In the genomic region with DNA sequence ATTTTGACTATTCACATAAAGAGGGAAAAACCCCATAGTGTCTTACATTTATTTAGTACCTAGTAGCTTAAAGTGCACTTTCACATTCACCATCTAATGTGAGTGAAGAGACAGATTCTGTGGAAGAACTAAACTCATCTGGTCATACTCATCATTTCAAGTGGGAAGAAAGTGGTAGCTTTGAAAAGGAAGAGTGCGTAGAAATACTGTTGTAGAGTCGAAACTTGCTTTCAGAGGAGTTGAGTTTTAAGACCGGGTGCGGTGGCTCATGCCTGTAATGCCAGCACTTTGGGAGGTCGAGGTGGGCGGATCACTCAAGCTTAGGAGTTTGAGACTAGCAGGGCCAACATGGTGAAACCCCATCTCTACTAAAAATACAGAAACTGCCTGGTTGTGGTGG, we compare ENCODE assay signal across 14 cellular contexts.
"Had no signal": no experiment of that assay in that cellular context is flagged by ENCODE, and none has a peak within 500 bp of the region (broad histone marks: within the 10 kb centered on the region; RNA-seq: fewer than 3 reads in every experiment).

No MANE protein-coding gene starts in this region.

- H3K27ac Mint-ChIP-seq: brain; dendritic cell treated with granulocyte-macrophage colony-stimulating factor and Interleukin-4, amounts not matched to agents 40 ng/mL and 50 ng/mL, for 4 days; memory B cell; natural killer cell had no signal

- DNase-seq: activated CD4-positive, alpha-beta T cell treated with anti-CD3 and anti-CD28 coated beads for 4 hours; activated gamma-delta T cell treated with Interleukin-2 at 50 U/mL for 16 hours; amniotic stem cell; kidney; left ventricle myocardium inferior; natural killer cell; posterior cingulate gyrus; right cardiac atrium; stomach; T1000 had no signal

- H3K4me1 Mint-ChIP-seq: natural killer cell had no signal

- H3K36me3 Mint-ChIP-seq: natural killer cell had no signal

- H3K27me3 Mint-ChIP-seq: brain; dendritic cell treated with granulocyte-macrophage colony-stimulating factor and Interleukin-4, amounts not matched to agents 40 ng/mL and 50 ng/mL, for 4 days; memory B cell had no signal

- H3K9me3 Mint-ChIP-seq: brain; dendritic cell treated with granulocyte-macrophage colony-stimulating factor and Interleukin-4, amounts not matched to agents 40 ng/mL and 50 ng/mL, for 4 days; memory B cell; natural killer cell had no signal

- H3K4me3 Mint-ChIP-seq: brain; dendritic cell treated with granulocyte-macrophage colony-stimulating factor and Interleukin-4, amounts not matched to agents 40 ng/mL and 50 ng/mL, for 4 days; memory B cell; natural killer cell had no signal

- ATAC-seq: gastroesophageal sphincter, natural killer cell had no signal
